Comparison of ENCODE assay signal across 11 cellular contexts in genomic region chr11:112834277-112834755, GRCh38.
A peak's percentile ranks its signal among the peaks of the same experiment; 100 is the strongest.
DNase-seq lines count a peak whose midpoint lies in the region; ATAC-seq and TF ChIP-seq lines count a peak whose summit lies in the region.
"Had no signal": no experiment of that assay in that cellular context is flagged by ENCODE, and none has a peak within 500 bp of the region (broad histone marks: within the 10 kb centered on the region; RNA-seq: fewer than 3 reads in every experiment).

No MANE protein-coding gene starts in this region.

- H3K4me1 ChIP-seq in cardiac muscle cell (ENCODE audit: low read depth) (peaks cover 20% of the 10 kb centered on the region), spleen (no peaks in the 10 kb centered on the region), HAP-1 (no peaks in the 10 kb centered on the region)

- H3K4me3 ChIP-seq in cardiac muscle cell (no peak overlapping the region), spleen (no peak overlapping the region), HAP-1 (no peak overlapping the region)
- H3K4me3 ChIP-seq: thoracic aorta had no signal

- TF ChIP-seq CTCF in cardiac muscle cell (IDR thresholded peaks at IDR 0.05; ENCODE audit: low read depth, low read length) (no peak), spleen (IDR thresholded peaks at IDR 0.05 in 8 of 11, conservative IDR thresholded peaks at IDR 0.05 in 3 of 11) (no peak)

- no peaks in the 10 kb centered on the region for H3K36me3 ChIP-seq in cardiac muscle cell
- H3K36me3 ChIP-seq in spleen, result no peaks in the 10 kb centered on the region
- H3K36me3 ChIP-seq in HAP-1 (replicated peaks), result no peaks in the 10 kb centered on the region
- H3K36me3 ChIP-seq: thoracic aorta had no signal

- TF ChIP-seq POLR2A in spleen (IDR thresholded peaks at IDR 0.05), result no peak

- intact Hi-C loops in spleen (cut with DNase I; ENCODE audit: low total_unique reads), result no loop called here

- in situ Hi-C loops in HAP-1 (cut with MboI; ENCODE audit: low sequenced_read_pairs), result no loop called here

- ATAC-seq in HG02798 (IDR thresholded peaks at IDR 0.05; ENCODE audit: poor library complexity, unreplicated experiment), result no peak
- no peak for ATAC-seq in HG03521 (IDR thresholded peaks at IDR 0.05; ENCODE audit: unreplicated experiment)

- H3K9me3 ChIP-seq in cardiac muscle cell (ENCODE audit: low read depth) (no peaks in the 10 kb centered on the region), spleen (no peaks in the 10 kb centered on the region), HAP-1 (no peaks in the 10 kb centered on the region)
- H3K9me3 ChIP-seq: thoracic aorta had no signal

- peak; percentile 33 for DNase-seq in H4 (ENCODE audit: low spot score)
- DNase-seq in NCI-H82 (lab: John Stamatoyannopoulos, UW), result peak; percentile 89
- DNase-seq in cardiac muscle cell (ENCODE audit: low read depth in 1 of 2, low spot score in 1 of 2), result peak in 1 of 2 donors; percentile 66
- peak; percentile 83 for DNase-seq in pons (ENCODE audit: low spot score)
- no peak for DNase-seq in spleen
- no peak for DNase-seq in HAP-1 (ENCODE audit: low spot score in 2 of 2)
- DNase-seq: CD4-positive, CD25-positive, alpha-beta regulatory T cell; stimulated activated CD4-positive, alpha-beta T cell treated with anti-CD3 and anti-CD28 coated beads, Interleukin-2, amount 100 ng/mL, for 48 hours had no signal

- H3K27me3 ChIP-seq in cardiac muscle cell (no peaks in the 10 kb centered on the region), spleen (replicated peaks in 1 of 7) (peaks cover 0 to 10% (median 0%) of the 10 kb centered on the region in 7 donors), HAP-1 (ENCODE audit: low read depth) (no peaks in the 10 kb centered on the region)

- peak overlapping the region; percentile 12 for H3K27ac ChIP-seq in cardiac muscle cell
- H3K27ac ChIP-seq in spleen, result no peak overlapping the region
- H3K27ac ChIP-seq: thoracic aorta had no signal

- 42 to 59% (median 49%) methylated on average over 4 to 5 of the region's 5 CpGs for WGBS in spleen, 5 donors

Comparison
In these comparisons a context has a peak if more than half of its experiments do, and no peak if none do; other contexts are left out.
1. DNase-seq: peak in H4 (single experiment), NCI-H82 (single experiment) and pons (single experiment); none in spleen (single experiment) and HAP-1 (0 of 2).